In the genomic region with DNA sequence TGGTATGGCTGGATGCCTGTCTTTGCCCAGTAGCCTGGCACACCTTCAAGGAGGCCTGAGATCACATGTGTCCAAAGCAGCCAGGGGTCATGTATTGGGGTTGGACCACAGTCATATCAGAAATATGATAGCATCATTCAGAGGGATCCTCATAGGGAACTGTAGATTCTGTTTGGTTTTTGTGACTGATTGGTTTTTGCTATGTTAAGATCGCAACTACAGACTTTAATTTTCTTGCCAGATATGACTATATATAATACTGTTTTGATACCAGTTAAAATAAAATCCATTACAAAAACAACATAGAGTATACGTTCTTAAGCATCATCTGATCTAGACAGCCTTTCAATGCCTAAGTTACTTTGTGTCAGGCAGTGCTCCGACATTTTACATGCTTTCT, we compare ENCODE assay signal across 19 cellular contexts. TPM values are rescaled to one million over a fixed set of nuclear protein-coding genes. Genes with fewer than 3 reads are reported as not detected.
DNase-seq lines count a peak whose midpoint lies in the region; ATAC-seq, FAIRE-seq and TF ChIP-seq lines count a peak whose summit lies in the region.
"Had no signal": no experiment of that assay in that cellular context is flagged by ENCODE, and none has a peak within 500 bp of the region (broad histone marks: within the 10 kb centered on the region; RNA-seq: fewer than 3 reads in every experiment).

No MANE protein-coding gene starts in this region.

- H3K27me3 Mint-ChIP-seq in activated CD8-positive, alpha-beta memory T cell treated with anti-CD3 and anti-CD28 coated beads, Interleukin-2, amount 10 ng/mL, durations not matched to agents 7 days and 5 days, result peaks cover 35% of the 10 kb centered on the region
- H3K27me3 Mint-ChIP-seq: CD4-positive, alpha-beta T cell had no signal

- POLR2A ChIA-PET in GM12878 (lab: Charles Lee), result interaction anchor here (0.5 kb wide), 1 partner anchor 224 kb away, joined by 3 read pairs; no protein-coding TSS in a partner anchor

- in situ Hi-C loops in GM12878 (cut with MboI), result no loop called here

- H3K4me1 Mint-ChIP-seq in activated CD8-positive, alpha-beta memory T cell treated with anti-CD3 and anti-CD28 coated beads, Interleukin-2, amount 10 ng/mL, durations not matched to agents 7 days and 5 days, result peaks cover 10% of the 10 kb centered on the region

- DNase-seq in activated CD8-positive, alpha-beta memory T cell treated with anti-CD3 and anti-CD28 coated beads, Interleukin-2, amount 10 ng/mL, durations not matched to agents 7 days and 5 days, result no peak
- no peak for DNase-seq in activated CD8-positive, alpha-beta memory T cell treated with anti-CD3 and anti-CD28 coated beads, Interleukin-2, amount 50 U/mL, for 4 hours
- DNase-seq in GM12891 (ENCODE audit: insufficient read length, low spot score) (no peak), GM12892 (ENCODE audit: insufficient read length) (no peak), GM12878 (ENCODE audit: low read depth, low spot score) (no peak), LoVo (ENCODE audit: low spot score) (no peak), SHP77 treated with DMSO at 0.1 percent for 48 hours (lab: John Stamatoyannopoulos, UW) (no peak), erythroblast (lab: John Stamatoyannopoulos, UW) (no peak)
- DNase-seq: AML-193; Caco-2; CD4-positive, alpha-beta T cell; H9; IMR-90 had no signal

- H3K9me3 ChIP-seq in GM12878 (replicated peaks; ENCODE audit: control insufficient read depth, insufficient read depth, low read length), result no peaks in the 10 kb centered on the region; the same call in 1 of the 3 replicates
- H3K9me3 ChIP-seq: A549, Caco-2 had no signal

- no peak for TF ChIP-seq EP300 in GM12878 (IDR thresholded peaks at IDR 0.05; ENCODE audit: borderline replicate concordance in 1 of 2, control insufficient read depth in 1 of 2, low read depth in 2 of 2, low read length in 2 of 2)

- H3K36me3 Mint-ChIP-seq in activated CD8-positive, alpha-beta memory T cell treated with anti-CD3 and anti-CD28 coated beads, Interleukin-2, amount 10 ng/mL, durations not matched to agents 7 days and 5 days, result peaks cover 3% of the 10 kb centered on the region

- CTCF ChIA-PET in activated CD8-positive, alpha-beta memory T cell treated with anti-CD3 and anti-CD28 coated beads, Interleukin-2, amount 10 ng/mL, durations not matched to agents 7 days and 5 days (lab: Charles Lee), result no interaction called here
- CTCF ChIA-PET in GM12878 (lab: Yijun Ruan, JAX), result interaction anchor here (1.6 kb wide), 1 partner anchor 17 kb away, joined by 4 read pairs; no protein-coding TSS in a partner anchor

- no peak overlapping the region for H3K9ac ChIP-seq in GM12878 (ENCODE audit: control insufficient read depth, insufficient read depth, low read length)

- H3K4me1 ChIP-seq in GM12878 (ENCODE audit: control insufficient read depth, insufficient read depth, low read length), result no peaks in the 10 kb centered on the region
- H3K4me1 ChIP-seq: A549 had no signal

- intact Hi-C loops in GM12878 (cut with micrococcal nuclease; ENCODE audit: unreplicated experiment), result no loop called here

- no peak overlapping the region for H3K27ac ChIP-seq in GM12878 (ENCODE audit: control insufficient read depth, insufficient read depth)
- H3K27ac ChIP-seq: A549, C4-2B had no signal

- FAIRE-seq in GM12891 (lab: Jason Lieb, UNC) (no peak), GM12892 (lab: Jason Lieb, UNC) (peak; percentile 30), GM12878 (lab: Jason Lieb, UNC) (no peak)
- FAIRE-seq: A549, D721Med, G401.6, H1, HTR-8/SVneo had no signal

- no peak overlapping the region for H3K27ac Mint-ChIP-seq in activated CD8-positive, alpha-beta memory T cell treated with anti-CD3 and anti-CD28 coated beads, Interleukin-2, amount 10 ng/mL, durations not matched to agents 7 days and 5 days
- H3K27ac Mint-ChIP-seq: CD4-positive, alpha-beta T cell; H9 had no signal

- no peak overlapping the region for H2AFZ ChIP-seq in GM12878 (ENCODE audit: control insufficient read depth, low read depth, low read length)

- TF ChIP-seq CTCF in GM12878 (IDR thresholded peaks at IDR 0.05 in 2 of 3, conservative IDR thresholded peaks at IDR 0.05 in 1 of 3; ENCODE audit: control insufficient read depth in 2 of 3, extremely low read depth in 1 of 3, insufficient read depth in 1 of 3, low read depth in 3 of 3, low read length in 3 of 3), result no peak

- no TSS peak for BruUV-seq in GM12878 (replicated peaks; lab: Mats Ljungman, UMichigan)

- RAD21 ChIA-PET in GM12878 (lab: Charles Lee; ENCODE audit: unreplicated experiment), result no interaction called here

- SMC1A ChIA-PET in GM12878 (lab: Charles Lee; ENCODE audit: uncharacterized antibody, unreplicated experiment), result no interaction called here

- H3K36me3 ChIP-seq in GM12878 (ENCODE audit: control insufficient read depth in 2 of 2, insufficient read depth in 2 of 2, low read length in 1 of 2), result no peaks in the 10 kb centered on the region

- ATAC-seq in activated CD8-positive, alpha-beta memory T cell treated with anti-CD3 and anti-CD28 coated beads, Interleukin-2, amount 10 ng/mL, durations not matched to agents 7 days and 5 days, result peak; percentile 49
- ATAC-seq in GM12878, result peak; percentile 70
- ATAC-seq: A549 had no signal

- WGBS in GM12878 (ENCODE audit: insufficient coverage, insufficient replicate concordance, low lambda C conversion rate, missing lambda C conversion rate), result 0% methylated on average over 3 of the region's 3 CpGs

- H4K20me1 ChIP-seq in GM12878 (ENCODE audit: control insufficient read depth, insufficient read depth), result no peaks in the 10 kb centered on the region

- H3K27me3 ChIP-seq in GM12878 (replicated peaks in 1 of 2; ENCODE audit: control insufficient read depth in 2 of 2, insufficient read depth in 2 of 2, low read length in 1 of 2), result no peaks in the 10 kb centered on the region

- no peak overlapping the region for H3K4me2 ChIP-seq in GM12878 (ENCODE audit: control insufficient read depth, insufficient read depth)
- H3K4me2 ChIP-seq: A549 had no signal

- no peaks in the 10 kb centered on the region for H3K79me2 ChIP-seq in GM12878 (ENCODE audit: control insufficient read depth, insufficient read depth, low read length)

- no peak overlapping the region for H3K4me3 ChIP-seq in GM12878
- H3K4me3 ChIP-seq: A549 had no signal

- TF ChIP-seq POLR2A in GM12891 (IDR thresholded peaks at IDR 0.05; ENCODE audit: low read depth, low read length), result no peak
- no peak for TF ChIP-seq POLR2A in GM12892 (IDR thresholded peaks at IDR 0.05; ENCODE audit: low read depth, low read length)
- no peak for TF ChIP-seq POLR2A in GM12878 (IDR thresholded peaks at IDR 0.05; ENCODE audit: low read depth, low read length)
- no peak for TF ChIP-seq POLR2A in erythroblast (IDR thresholded peaks at IDR 0.05; ENCODE audit: low read length)

- no peak for TF ChIP-seq RAD21 in GM12878 (IDR thresholded peaks at IDR 0.05; ENCODE audit: insufficient read depth, low read depth, low read length)

- H3K4me3 Mint-ChIP-seq in activated CD8-positive, alpha-beta memory T cell treated with anti-CD3 and anti-CD28 coated beads, Interleukin-2, amount 10 ng/mL, durations not matched to agents 7 days and 5 days, result no peak overlapping the region
- H3K4me3 Mint-ChIP-seq: CD4-positive, alpha-beta T cell; H9 had no signal

- H3K9me3 Mint-ChIP-seq in activated CD8-positive, alpha-beta memory T cell treated with anti-CD3 and anti-CD28 coated beads, Interleukin-2, amount 10 ng/mL, durations not matched to agents 7 days and 5 days (ENCODE audit: low read depth), result peaks cover 4% of the 10 kb centered on the region

TF ChIP-seq in GM12891, 5 proteins besides CTCF, POLR2A, EP300 and RAD21:
- TF ChIP-seq SPI1 (IDR thresholded peaks at IDR 0.05; ENCODE audit: low read depth, low read length) (0 out of 2 replicates have a peak, but pooled peaks have one; percentile 7), POLR2AphosphoS5 (IDR thresholded peaks at IDR 0.05; ENCODE audit: low read depth, low read length) (no peak)
TF ChIP-seq in GM12891: peak in this region for 1.

TF ChIP-seq in GM12878, 131 proteins besides CTCF, POLR2A, EP300 and RAD21 (continues in another document):
- TF ChIP-seq SRF (IDR thresholded peaks at IDR 0.05; ENCODE audit: low read depth in 2 of 2, low read length in 2 of 2) (no peak), NFIC (IDR thresholded peaks at IDR 0.05; ENCODE audit: low read depth, low read length) (peak; percentile 54; the same call in 1 of the 2 replicates), BCL11A (IDR thresholded peaks at IDR 0.05; ENCODE audit: low read depth, low read length) (peak; percentile 50; the same call in 1 of the 2 replicates)
- TF ChIP-seq, protein P1, sequence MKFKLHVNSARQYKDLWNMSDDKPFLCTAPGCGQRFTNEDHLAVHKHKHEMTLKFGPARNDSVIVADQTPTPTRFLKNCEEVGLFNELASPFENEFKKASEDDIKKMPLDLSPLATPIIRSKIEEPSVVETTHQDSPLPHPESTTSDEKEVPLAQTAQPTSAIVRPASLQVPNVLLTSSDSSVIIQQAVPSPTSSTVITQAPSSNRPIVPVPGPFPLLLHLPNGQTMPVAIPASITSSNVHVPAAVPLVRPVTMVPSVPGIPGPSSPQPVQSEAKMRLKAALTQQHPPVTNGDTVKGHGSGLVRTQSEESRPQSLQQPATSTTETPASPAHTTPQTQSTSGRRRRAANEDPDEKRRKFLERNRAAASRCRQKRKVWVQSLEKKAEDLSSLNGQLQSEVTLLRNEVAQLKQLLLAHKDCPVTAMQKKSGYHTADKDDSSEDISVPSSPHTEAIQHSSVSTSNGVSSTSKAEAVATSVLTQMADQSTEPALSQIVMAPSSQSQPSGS (IDR thresholded peaks at IDR 0.05; ENCODE audit: low read length), result peak; percentile 74

RNA-seq across cellular contexts. Expression of a gene that starts 11.8 kb away (rescaled TPM):
- 1 to 10 TPM; 7.7 to 7.9 TPM for total RNA-seq in activated CD8-positive, alpha-beta memory T cell treated with anti-CD3 and anti-CD28 coated beads, Interleukin-2, amount 10 ng/mL, durations not matched to agents 7 days and 5 days
- polyA plus RNA-seq in GM12891 (2012; ENCODE audit: low read depth, missing spikeins), result 1.5 TPM
- polyA plus RNA-seq in GM12892 (2012; ENCODE audit: missing spikeins), result 0.38 TPM
- total RNA-seq in GM12878 (2013; cell fraction: nucleolus; rRNA removed), result 0.59 and 1.4 TPM in 2 replicates
- 0.49 and 2.0 TPM in 2 replicates for total RNA-seq in GM12878 (2014; rRNA removed)
- 0.76 and 0.83 TPM in 2 replicates for total RNA-seq in GM12878 (2014; rRNA removed; fragmentation: Illumina TruSeq; extraction: Trizol)
- 1.5 and 1.8 TPM in 2 replicates for total RNA-seq in GM12878 (2021)
- 0.50 TPM for polyA plus RNA-seq in GM12878 (2011; ENCODE audit: low read depth)
- polyA plus RNA-seq in GM12878 (2011; rRNA removed), result 0.04 TPM in 1 of 2 replicates, not detected in the other
- 0.07 and 0.24 TPM in 2 replicates for polyA plus RNA-seq in GM12878 (2011; cell fraction: cytosol; rRNA removed)
- 0.28 and 1.0 TPM in 2 replicates for polyA plus RNA-seq in GM12878 (2011; cell fraction: nucleus; rRNA removed)
- polyA plus RNA-seq in GM12878 (2012), result 0.48 and 0.60 TPM in 2 replicates
- polyA plus RNA-seq in GM12878 (2014; fragmentation: Illumina TruSeq; extraction: Trizol), result 0.05 and 0.90 TPM in 2 replicates
- polyA plus RNA-seq in GM12878 (2014; fragmentation: Nextera tagmentation; extraction: Ambion mirVana), result under 1 TPM; 0.06 to 0.22 TPM
- 0.99 and 1.5 TPM in 2 replicates for polyA plus RNA-seq in GM12878 (2014; rRNA removed)
- 1 to 10 TPM; 1.6 to 1.7 TPM for polyA plus RNA-seq in GM12878 (2016; fragmentation: Nextera tagmentation; extraction: Ambion mirVana)
- polyA minus RNA-seq in GM12878 (2011; rRNA and poly(A)+ RNA removed), result not detected in 2 replicates
- 0.73 TPM in 1 of 2 replicates, not detected in the other for polyA minus RNA-seq in GM12878 (2011; cell fraction: cytosol; rRNA and poly(A)+ RNA removed)
- polyA minus RNA-seq in GM12878 (2011; cell fraction: nucleus; rRNA and poly(A)+ RNA removed), result not detected in 2 replicates
- total RNA-seq: IMR-90 had no signal
- polyA plus RNA-seq: IMR-90 had no signal
